Comparison of ENCODE assay signal across 8 cellular contexts in genomic region chr1:212749924-212750535, GRCh38. TPM values are rescaled to one million over a fixed set of nuclear protein-coding genes. Genes with fewer than 3 reads are reported as not detected.
A peak's percentile ranks its signal among the peaks of the same experiment; 100 is the strongest.
DNase-seq lines count a peak whose midpoint lies in the region; ATAC-seq and TF ChIP-seq lines count a peak whose summit lies in the region.

No MANE protein-coding gene starts in this region.

- no peaks in the 10 kb centered on the region for H3K36me3 ChIP-seq in breast epithelium
- H3K36me3 ChIP-seq in upper lobe of left lung: no peaks in the 10 kb centered on the region
- no peaks in the 10 kb centered on the region for H3K36me3 ChIP-seq in aorta (ENCODE audit: control insufficient read depth in 1 of 2, insufficient read depth in 2 of 2, low read length in 1 of 2)

- intact Hi-C loops in breast epithelium (cut with DNase I; ENCODE audit: low total_unique reads) (no loop called here), left colon (cut with DNase I, micrococcal nuclease) (no loop called here), aorta (cut with DNase I) (no loop called here)

- H3K4me3 ChIP-seq in breast epithelium (no peak overlapping the region), upper lobe of left lung (no peak overlapping the region), aorta (ENCODE audit: low read length in 2 of 2) (no peak overlapping the region)

- H3K9me3 ChIP-seq in breast epithelium (no peaks in the 10 kb centered on the region), upper lobe of left lung (no peaks in the 10 kb centered on the region), aorta (ENCODE audit: control insufficient read depth, low read length) (no peaks in the 10 kb centered on the region)

- TF ChIP-seq EP300 in upper lobe of left lung (IDR thresholded peaks at IDR 0.05): no peak

- 26 to 39% methylated on average over 4 of the region's 4 CpGs for WGBS in upper lobe of left lung, 2 donors
- WGBS in aorta, 2 donors: 59 to 61% methylated on average over 4 of the region's 4 CpGs

- H3K27me3 ChIP-seq in breast epithelium (no peaks in the 10 kb centered on the region), upper lobe of left lung (no peaks in the 10 kb centered on the region), aorta (ENCODE audit: control insufficient read depth in 1 of 2, insufficient read depth in 2 of 2, low read length in 1 of 2) (no peaks in the 10 kb centered on the region)

- peak; percentile 37 for ATAC-seq in HG03354 (IDR thresholded peaks at IDR 0.05; ENCODE audit: poor library complexity, severe bottlenecking, unreplicated experiment)
- peak; percentile 76 for ATAC-seq in left colon
- ATAC-seq in upper lobe of left lung (ENCODE audit: low FRiP score in 2 of 2): peak; percentile 70 to 77
- ATAC-seq in aorta (ENCODE audit: low FRiP score): no peak
- ATAC-seq in omental fat pad (ENCODE audit: low FRiP score): no peak

- TF ChIP-seq POLR2A in breast epithelium (IDR thresholded peaks at IDR 0.05) (no peak), upper lobe of left lung (IDR thresholded peaks at IDR 0.05) (no peak)

- H3K27ac ChIP-seq in breast epithelium (peak overlapping the region in 1 of 2 donors; percentile 53), upper lobe of left lung (peak overlapping the region in 2 of 4 donors; percentile 40 to 46), aorta (ENCODE audit: low read depth in 1 of 2, low read length in 2 of 2) (no peak overlapping the region)

- TF ChIP-seq CTCF in breast epithelium (IDR thresholded peaks at IDR 0.05) (peak in 2 of 3 donors; percentile 39 to 52), upper lobe of left lung (IDR thresholded peaks at IDR 0.05) (peak; percentile 43 to 72 (median 59)), omental fat pad (IDR thresholded peaks at IDR 0.05) (no peak)

- DNase-seq in DMS53 treated with DMSO at 0.1 percent for 48 hours (lab: John Stamatoyannopoulos, UW; ENCODE audit: unreplicated experiment): peak; percentile 73
- peak; percentile 68 for DNase-seq in NCI-H82 treated with DMSO at 0.1 percent for 48 hours (lab: John Stamatoyannopoulos, UW; ENCODE audit: unreplicated experiment)
- no peak for DNase-seq in breast epithelium (ENCODE audit: low spot score in 2 of 2)
- no peak for DNase-seq in left colon
- DNase-seq in upper lobe of left lung: no peak
- DNase-seq in aorta: no peak
- no peak for DNase-seq in omental fat pad (ENCODE audit: low spot score)

- no peaks in the 10 kb centered on the region for H3K4me1 ChIP-seq in breast epithelium
- H3K4me1 ChIP-seq in upper lobe of left lung: peaks cover 17 to 42% (median 34%) of the 10 kb centered on the region in 4 donors
- H3K4me1 ChIP-seq in aorta (ENCODE audit: control insufficient read depth in 1 of 2, insufficient read depth in 2 of 2, low read length in 2 of 2): no peaks in the 10 kb centered on the region

RNA-seq across cellular contexts. Expression of gene NSL1, which starts 41.5 kb away (rescaled TPM):
- 10 to 100 TPM; 28.5 to 47.5 (median 44.6) TPM for total RNA-seq in breast epithelium
- 10 to 100 TPM; 17.9 to 21.9 TPM for total RNA-seq in left colon
- 10 to 100 TPM; 26.5 to 44.5 (median 34.1) TPM for total RNA-seq in upper lobe of left lung
- 10 to 100 TPM; 26.3 to 30.5 TPM for total RNA-seq in aorta
- polyA plus RNA-seq in aorta: 10 to 100 TPM; 17.7 to 29.2 TPM
- 10 to 100 TPM; 17.8 to 32.2 (median 27.3) TPM for total RNA-seq in omental fat pad

RNA-seq across cellular contexts. Expression of gene TATDN3, which starts 41.7 kb away (rescaled TPM):
- total RNA-seq in breast epithelium (10 to 100 TPM in 2 of 3 donors, 1 to 10 TPM in 1; 9.2 to 28.6 (median 15.5) TPM), left colon (10 to 100 TPM; 10.3 to 10.4 TPM), upper lobe of left lung (10 to 100 TPM in 5 of 6 donors, 1 to 10 TPM in 1; 7.5 to 14.9 (median 11.7) TPM), aorta (10 to 100 TPM; 10.9 to 11.4 TPM), omental fat pad (10 to 100 TPM; 10.1 to 15.9 (median 13.3) TPM)
- polyA plus RNA-seq in aorta: 10 to 100 TPM; 10.1 to 27.0 TPM

RNA-seq across cellular contexts. Expression of gene BATF3, which starts 50.4 kb away (rescaled TPM):
- total RNA-seq in breast epithelium: 1 to 10 TPM; 1.0 to 7.5 (median 1.9) TPM
- total RNA-seq in left colon: 1 to 10 TPM in 1 of 2 donors, under 1 TPM in 1; 0.92 to 1.1 TPM
- total RNA-seq in upper lobe of left lung: 10 to 100 TPM in 2 of 6 donors, 1 to 10 TPM in 4; 2.6 to 14.1 (median 9.4) TPM
- total RNA-seq in aorta: 10 to 100 TPM in 1 of 2 donors, 1 to 10 TPM in 1; 5.5 to 13.9 TPM
- 1 to 10 TPM; 5.9 to 8.8 TPM for polyA plus RNA-seq in aorta
- 10 to 100 TPM in 1 of 4 donors, 1 to 10 TPM in 3; 4.1 to 48.9 (median 4.8) TPM for total RNA-seq in omental fat pad

Comparison
In these comparisons a context has a peak if more than half of its experiments do, and no peak if none do; other contexts are left out.
1. DNase-seq: peak in DMS53 treated with DMSO at 0.1 percent for 48 hours (single experiment) and NCI-H82 treated with DMSO at 0.1 percent for 48 hours (single experiment); none in breast epithelium (0 of 2), left colon (0 of 2), upper lobe of left lung (0 of 2), aorta (0 of 2) and omental fat pad (single experiment).
2. ATAC-seq: peak in HG03354 (single experiment), left colon (single experiment) and upper lobe of left lung (2 of 2); none in aorta (single experiment) and omental fat pad (single experiment).
3. CTCF ChIP-seq: peak in breast epithelium (2 of 3) and upper lobe of left lung (6 of 6); none in omental fat pad (0 of 3).